21 cellular contexts compared by ENCODE assay signal in the genomic region with DNA sequence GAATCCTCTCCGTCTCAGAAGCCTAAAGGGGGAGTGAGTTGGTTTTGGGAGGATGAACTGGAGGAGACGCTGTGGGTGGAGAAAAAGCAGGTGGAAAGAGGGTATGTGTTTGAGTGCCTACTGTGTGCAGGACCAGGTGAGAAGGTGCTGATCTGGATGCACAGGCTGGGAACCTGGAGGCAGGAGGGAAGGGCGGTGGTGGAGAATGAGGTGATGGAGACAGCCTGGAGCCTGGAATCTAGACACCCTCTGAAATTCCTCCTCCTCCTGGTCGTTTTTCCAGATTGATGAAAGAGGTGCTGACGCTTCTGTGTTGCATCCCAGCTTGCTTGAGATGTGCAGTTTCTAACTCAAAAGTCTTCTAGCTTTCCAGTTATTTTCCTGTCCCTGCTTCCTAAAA.
"Had no signal": no experiment of that assay in that cellular context is flagged by ENCODE, and none has a peak within 500 bp of the region (broad histone marks: within the 10 kb centered on the region; RNA-seq: fewer than 3 reads in every experiment).

No MANE protein-coding gene starts in this region.

- H3K4me3 Mint-ChIP-seq: activated B cell treated with CpG ODN at 0.5 μM for 24 hours; activated naive CD4-positive, alpha-beta T cell treated with anti-CD3 and anti-CD28 coated beads, Interleukin-2, amount 10 ng/mL, durations not matched to agents 7 days and 5 days; memory B cell; stimulated activated naive B cell treated with anti-CD40 and anti-IgM and Interleukin-4, amounts not matched to agents 10 μg/mL and 1 μg/mL and 100 μg/mL, for 72 hours; T-helper 1 cell treated with Interleukin-12 subunit alpha and Interleukin-12 subunit beta and Interleukin-4 antibody, amounts not matched to agents 30 μg/mL and 1 μg/mL, for 36 hours had no signal

- H3K27me3 Mint-ChIP-seq: activated B cell treated with CpG ODN at 0.5 μM for 24 hours; activated naive CD4-positive, alpha-beta T cell treated with anti-CD3 and anti-CD28 coated beads, Interleukin-2, amount 10 ng/mL, durations not matched to agents 7 days and 5 days had no signal

- ATAC-seq: gastroesophageal sphincter; mucosa of descending colon; right lobe of liver; stimulated activated naive B cell treated with anti-CD40 and anti-IgM and Interleukin-4, amounts not matched to agents 10 μg/mL and 1 μg/mL and 100 μg/mL, for 72 hours had no signal

- H3K36me3 ChIP-seq: brain microvascular endothelial cell, esophagus muscularis mucosa, gastroesophageal sphincter, right lobe of liver, vagina had no signal

- H3K4me3 ChIP-seq: esophagus muscularis mucosa, gastroesophageal sphincter, mucosa of descending colon, right lobe of liver, skin epidermis, vagina had no signal

- H3K9me3 ChIP-seq: esophagus muscularis mucosa, gastroesophageal sphincter, mucosa of descending colon, right lobe of liver, vagina had no signal

- H3K4me1 Mint-ChIP-seq: activated B cell treated with CpG ODN at 0.5 μM for 24 hours; activated naive CD4-positive, alpha-beta T cell treated with anti-CD3 and anti-CD28 coated beads, Interleukin-2, amount 10 ng/mL, durations not matched to agents 7 days and 5 days; memory B cell; stimulated activated naive B cell treated with anti-CD40 and anti-IgM and Interleukin-4, amounts not matched to agents 10 μg/mL and 1 μg/mL and 100 μg/mL, for 72 hours had no signal

- H3K36me3 Mint-ChIP-seq: activated naive CD4-positive, alpha-beta T cell treated with anti-CD3 and anti-CD28 coated beads, Interleukin-2, amount 10 ng/mL, durations not matched to agents 7 days and 5 days; memory B cell; stimulated activated naive B cell treated with anti-CD40 and anti-IgM and Interleukin-4, amounts not matched to agents 10 μg/mL and 1 μg/mL and 100 μg/mL, for 72 hours had no signal

- H3K27ac ChIP-seq: brain microvascular endothelial cell, right lobe of liver had no signal

- H3K27ac Mint-ChIP-seq: activated B cell treated with CpG ODN at 0.5 μM for 24 hours; activated naive CD4-positive, alpha-beta T cell treated with anti-CD3 and anti-CD28 coated beads, Interleukin-2, amount 10 ng/mL, durations not matched to agents 7 days and 5 days; memory B cell; stimulated activated naive B cell treated with anti-CD40 and anti-IgM and Interleukin-4, amounts not matched to agents 10 μg/mL and 1 μg/mL and 100 μg/mL, for 72 hours; T-helper 1 cell treated with Interleukin-12 subunit alpha and Interleukin-12 subunit beta and Interleukin-4 antibody, amounts not matched to agents 30 μg/mL and 1 μg/mL, for 36 hours had no signal

- H3K9me3 Mint-ChIP-seq: activated B cell treated with CpG ODN at 0.5 μM for 24 hours; activated naive CD4-positive, alpha-beta T cell treated with anti-CD3 and anti-CD28 coated beads, Interleukin-2, amount 10 ng/mL, durations not matched to agents 7 days and 5 days; T-helper 1 cell treated with Interleukin-12 subunit alpha and Interleukin-12 subunit beta and Interleukin-4 antibody, amounts not matched to agents 30 μg/mL and 1 μg/mL, for 36 hours had no signal

- DNase-seq: activated B cell treated with CpG ODN at 0.5 μM for 24 hours; activated CD4-positive, alpha-beta T cell treated with anti-CD3 and anti-CD28 coated beads for 4 hours; activated CD4-positive, alpha-beta T cell treated with anti-CD3 and anti-CD28 coated beads, Interleukin-2, amount 50 U/mL, for 48 hours; activated CD8-positive, alpha-beta memory T cell treated with anti-CD3 and anti-CD28 coated beads, Interleukin-2, amount 50 U/mL, for 48 hours; activated naive CD4-positive, alpha-beta T cell treated with anti-CD3 and anti-CD28 coated beads, Interleukin-2, amount 10 ng/mL, durations not matched to agents 7 days and 5 days; activated T-cell treated with anti-CD3 and anti-CD28 coated beads, Interleukin-2, amount 50 U/mL, for 48 hours; brain microvascular endothelial cell; central memory CD4-positive, alpha-beta T cell; effector memory CD4-positive, alpha-beta T cell; nucleus accumbens; right lobe of liver; stimulated activated CD4-positive, alpha-beta T cell treated with anti-CD3 and anti-CD28 coated beads, Interleukin-2, amount 100 ng/mL, for 24 hours; stimulated activated naive B cell treated with anti-CD40 and anti-IgM and Interleukin-4, amounts not matched to agents 10 μg/mL and 1 μg/mL and 100 μg/mL, for 72 hours; trophoblast cell had no signal

- H3K27me3 ChIP-seq: brain microvascular endothelial cell, esophagus muscularis mucosa, gastroesophageal sphincter, right lobe of liver, vagina had no signal
